ENCODE assay signal across 29 cellular contexts in genomic region chr21:39840373-39841097, GRCh38. TPM values are rescaled to one million over a fixed set of nuclear protein-coding genes. Genes with fewer than 3 reads are reported as not detected.
"Had no signal": no experiment of that assay in that cellular context is flagged by ENCODE, and none has a peak within 500 bp of the region (broad histone marks: within the 10 kb centered on the region; RNA-seq: fewer than 3 reads in every experiment).

No MANE protein-coding gene starts in this region.

- H3K4me1 Mint-ChIP-seq: activated B cell treated with CpG ODN at 0.5 μM for 24 hours; activated CD4-positive, alpha-beta T cell treated with anti-CD3 and anti-CD28 coated beads, Interleukin-2, amount 10 ng/mL, durations not matched to agents 24 days and 14 days; activated CD8-positive, alpha-beta memory T cell treated with anti-CD3 and anti-CD28 coated beads, Interleukin-2, amount 10 ng/mL, durations not matched to agents 7 days and 5 days; activated naive CD8-positive, alpha-beta T cell treated with anti-CD3 and anti-CD28 coated beads, Interleukin-2, amount 50 U/mL, for 24 hours had no signal

- H3K36me3 Mint-ChIP-seq: activated CD8-positive, alpha-beta memory T cell treated with anti-CD3 and anti-CD28 coated beads, Interleukin-2, amount 10 ng/mL, durations not matched to agents 7 days and 5 days; activated naive CD4-positive, alpha-beta T cell treated with anti-CD3 and anti-CD28 coated beads, Interleukin-2, amount 50 U/mL, for 72 hours had no signal

- H3K27ac ChIP-seq: ascending aorta, body of pancreas, RWPE1, SJSA1 had no signal

- H3K4me3 ChIP-seq: ascending aorta, body of pancreas, SJSA1 had no signal

- DNase-seq: activated B cell treated with CpG ODN at 0.5 μM for 24 hours; activated CD4-positive, alpha-beta T cell treated with anti-CD3 and anti-CD28 coated beads for 1 hour; activated CD4-positive, alpha-beta T cell treated with anti-CD3 and anti-CD28 coated beads, Interleukin-2, amount 10 ng/mL, durations not matched to agents 24 days and 14 days; activated CD4-positive, alpha-beta T cell treated with anti-CD3 and anti-CD28 coated beads, Interleukin-2, amount 50 U/mL, for 48 hours; activated CD8-positive, alpha-beta memory T cell treated with anti-CD3 and anti-CD28 coated beads, Interleukin-2, amount 10 ng/mL, durations not matched to agents 7 days and 5 days; activated effector memory CD4-positive, alpha-beta T cell treated with Interleukin-2 at 50 U/mL for 16 hours; activated naive CD4-positive, alpha-beta T cell; activated naive CD8-positive, alpha-beta T cell treated with anti-CD3 and anti-CD28 coated beads, Interleukin-2, amount 50 U/mL, for 24 hours; activated T-cell treated with anti-CD3 and anti-CD28 coated beads, Interleukin-2, amount 50 U/mL, for 24 hours; amniotic stem cell; body of pancreas; central memory CD4-positive, alpha-beta T cell; Karpas-422; NCI-H1417; NCI-H2029; NCI-H446; NCI-H524; NCI-H774; NK-92 treated with Interleukin-12 subunit alpha and Interleukin-12 subunit beta, amount 100 ng/mL, for 24 hours; SHP77; T-helper 9 cell had no signal

- H3K27ac Mint-ChIP-seq: activated B cell treated with CpG ODN at 0.5 μM for 24 hours; activated CD4-positive, alpha-beta T cell treated with anti-CD3 and anti-CD28 coated beads, Interleukin-2, amount 10 ng/mL, durations not matched to agents 24 days and 14 days; activated CD8-positive, alpha-beta memory T cell treated with anti-CD3 and anti-CD28 coated beads, Interleukin-2, amount 10 ng/mL, durations not matched to agents 7 days and 5 days; activated naive CD4-positive, alpha-beta T cell treated with anti-CD3 and anti-CD28 coated beads, Interleukin-2, amount 50 U/mL, for 72 hours; activated naive CD8-positive, alpha-beta T cell treated with anti-CD3 and anti-CD28 coated beads, Interleukin-2, amount 50 U/mL, for 24 hours; activated T-cell treated with anti-CD3 and anti-CD28 coated beads, Interleukin-2, amount 50 U/mL, for 24 hours; activated T-helper 1 cell treated with anti-CD3 and anti-CD28 coated beads, Interleukin-12 subunit alpha, Interleukin-12 subunit beta, Interleukin-2, Interleukin-4 antibody, amounts not matched to agents 30 ng/mL and 10 ng/mL and 1 ng/mL, durations not matched to agents 14 hours and 24 hours and 36 hours; T-helper 1 cell treated with Interleukin-12 subunit alpha and Interleukin-12 subunit beta and Interleukin-4 antibody, amounts not matched to agents 30 μg/mL and 1 μg/mL, for 36 hours had no signal

- FAIRE-seq: bronchial epithelial cell had no signal

- H3K9me3 Mint-ChIP-seq: activated CD4-positive, alpha-beta T cell treated with anti-CD3 and anti-CD28 coated beads, Interleukin-2, amount 10 ng/mL, durations not matched to agents 24 days and 14 days; activated T-helper 1 cell treated with anti-CD3 and anti-CD28 coated beads, Interleukin-12 subunit alpha, Interleukin-12 subunit beta, Interleukin-2, Interleukin-4 antibody, amounts not matched to agents 30 ng/mL and 10 ng/mL and 1 ng/mL, durations not matched to agents 14 hours and 24 hours and 36 hours; T-helper 1 cell treated with Interleukin-12 subunit alpha and Interleukin-12 subunit beta and Interleukin-4 antibody, amounts not matched to agents 30 μg/mL and 1 μg/mL, for 36 hours had no signal

- ATAC-seq: activated CD8-positive, alpha-beta memory T cell treated with anti-CD3 and anti-CD28 coated beads, Interleukin-2, amount 10 ng/mL, durations not matched to agents 7 days and 5 days; activated naive CD4-positive, alpha-beta T cell treated with anti-CD3 and anti-CD28 coated beads, Interleukin-2, amount 50 U/mL, for 72 hours; activated naive CD8-positive, alpha-beta T cell treated with anti-CD3 and anti-CD28 coated beads, Interleukin-2, amount 50 U/mL, for 24 hours; body of pancreas; Panc1 had no signal

- H3K27me3 ChIP-seq: ascending aorta, body of pancreas, SJSA1 had no signal

- H3K4me1 ChIP-seq: ascending aorta, body of pancreas, SJSA1 had no signal

- H3K36me3 ChIP-seq: ascending aorta, SJSA1 had no signal

- H3K4me3 Mint-ChIP-seq: activated B cell treated with CpG ODN at 0.5 μM for 24 hours; activated CD4-positive, alpha-beta T cell treated with anti-CD3 and anti-CD28 coated beads, Interleukin-2, amount 10 ng/mL, durations not matched to agents 24 days and 14 days; activated CD8-positive, alpha-beta memory T cell treated with anti-CD3 and anti-CD28 coated beads, Interleukin-2, amount 10 ng/mL, durations not matched to agents 7 days and 5 days; activated naive CD8-positive, alpha-beta T cell treated with anti-CD3 and anti-CD28 coated beads, Interleukin-2, amount 50 U/mL, for 24 hours; activated T-cell treated with anti-CD3 and anti-CD28 coated beads, Interleukin-2, amount 50 U/mL, for 24 hours; activated T-helper 1 cell treated with anti-CD3 and anti-CD28 coated beads, Interleukin-12 subunit alpha, Interleukin-12 subunit beta, Interleukin-2, Interleukin-4 antibody, amounts not matched to agents 30 ng/mL and 10 ng/mL and 1 ng/mL, durations not matched to agents 14 hours and 24 hours and 36 hours; T-helper 1 cell treated with Interleukin-12 subunit alpha and Interleukin-12 subunit beta and Interleukin-4 antibody, amounts not matched to agents 30 μg/mL and 1 μg/mL, for 36 hours had no signal

- H3K9me3 ChIP-seq: ascending aorta, body of pancreas, SJSA1 had no signal

- H3K27me3 Mint-ChIP-seq: activated B cell treated with CpG ODN at 0.5 μM for 24 hours; activated CD4-positive, alpha-beta T cell treated with anti-CD3 and anti-CD28 coated beads, Interleukin-2, amount 10 ng/mL, durations not matched to agents 24 days and 14 days; activated CD8-positive, alpha-beta memory T cell treated with anti-CD3 and anti-CD28 coated beads, Interleukin-2, amount 10 ng/mL, durations not matched to agents 7 days and 5 days; activated naive CD8-positive, alpha-beta T cell treated with anti-CD3 and anti-CD28 coated beads, Interleukin-2, amount 50 U/mL, for 24 hours; activated T-cell treated with anti-CD3 and anti-CD28 coated beads, Interleukin-2, amount 50 U/mL, for 24 hours had no signal

RNA-seq across cellular contexts. Expression of gene PCP4, which starts 26.7 kb away (rescaled TPM):
- total RNA-seq: activated B cell treated with CpG ODN at 0.5 μM for 24 hours; activated CD4-positive, alpha-beta T cell treated with anti-CD3 and anti-CD28 coated beads, Interleukin-2, amount 10 ng/mL, durations not matched to agents 24 days and 14 days; activated CD8-positive, alpha-beta memory T cell treated with anti-CD3 and anti-CD28 coated beads, Interleukin-2, amount 10 ng/mL, durations not matched to agents 7 days and 5 days; activated naive CD4-positive, alpha-beta T cell treated with anti-CD3 and anti-CD28 coated beads, Interleukin-2, amount 50 U/mL, for 72 hours; activated T-helper 1 cell treated with anti-CD3 and anti-CD28 coated beads, Interleukin-12 subunit alpha, Interleukin-12 subunit beta, Interleukin-2, Interleukin-4 antibody, amounts not matched to agents 30 ng/mL and 10 ng/mL and 1 ng/mL, durations not matched to agents 14 hours and 24 hours and 36 hours; ascending aorta; bronchial epithelial cell; SJSA1 had no signal
